In genomic region chr12:79544439-79544838, GRCh38 we compare ENCODE assay signal across 2 cellular contexts.
TF ChIP-seq lines count a peak whose summit lies in the region.
"Not testable (repeated sequence)": the region's sequence is repeated elsewhere in the genome, so short reads cannot be mapped to it uniquely, and the experiment has no call there.

No MANE protein-coding gene starts in this region.

TF ChIP-seq in IMR-90, 13 proteins besides CTCF, POLR2A, EP300 and RAD21:
- peak; percentile 63 for TF ChIP-seq NFE2L2 (IDR thresholded peaks at IDR 0.05; ENCODE audit: low read depth, low read length)
TF ChIP-seq in IMR-90: peak in this region for 1; not testable (repeated sequence) for 12.

TF ChIP-seq in HepG2, 621 proteins besides CTCF, POLR2A, EP300 and RAD21:
- not testable (repeated sequence) for TF ChIP-seq FOXA1 (IDR thresholded peaks at IDR 0.05)
- TF ChIP-seq FOXA1 (CRISPR knock-in tag; IDR thresholded peaks at IDR 0.05) (0 out of 2 replicates have a peak, but pooled peaks have one; percentile 12), FOXA3 (CRISPR knock-in tag; IDR thresholded peaks at IDR 0.05) (peak; percentile 54; the same call in 1 of the 2 replicates)
